19 cellular contexts compared by ENCODE assay signal in the genomic region with DNA sequence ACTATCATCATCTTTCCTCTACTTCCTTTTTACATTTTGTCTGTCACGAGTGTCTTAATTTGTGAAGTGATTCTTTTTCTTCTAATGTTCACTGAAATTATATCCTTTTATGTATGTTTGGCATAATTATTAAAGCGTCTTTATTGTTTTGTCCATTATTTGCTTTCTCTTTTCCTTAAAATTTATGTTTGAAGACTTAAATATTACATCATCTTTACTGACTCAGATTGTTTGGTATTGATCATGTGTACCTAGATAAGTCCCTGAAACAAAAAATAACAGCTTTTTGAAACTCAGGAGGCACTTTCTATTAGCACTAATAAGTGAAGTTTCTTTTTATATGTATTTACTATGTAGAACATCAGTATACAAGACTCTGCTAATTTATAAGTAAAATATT.
DNase-seq lines count a peak whose midpoint lies in the region; ATAC-seq, FAIRE-seq and TF ChIP-seq lines count a peak whose summit lies in the region.
"Had no signal": no experiment of that assay in that cellular context is flagged by ENCODE, and none has a peak within 500 bp of the region (broad histone marks: within the 10 kb centered on the region; RNA-seq: fewer than 3 reads in every experiment).

No MANE protein-coding gene starts in this region.

- FAIRE-seq in GM19239 (lab: Jason Lieb, UNC) (peak; percentile 79), bronchial epithelial cell (lab: Jason Lieb, UNC) (no peak), HepG2 (lab: Jason Lieb, UNC) (no peak)
- FAIRE-seq: A549, GM12878 had no signal

- WGBS in HepG2 (ENCODE audit: low lambda C conversion rate) = 95% methylated on average over 2 of the region's 2 CpGs

- in situ Hi-C loops in HepG2 (cut with HindIII; ENCODE audit: extremely low pct_ligation_motif_present, low pct_unique_long_range_greater_than_20kb) = no loop called here

- POLR2A ChIA-PET in HepG2 (lab: Yijun Ruan, JAX) = no interaction called here

- no peaks in the 10 kb centered on the region for H3K79me2 ChIP-seq in HepG2 (ENCODE audit: insufficient read depth, low read length)

- H3K4me2 ChIP-seq in HepG2 (ENCODE audit: low read depth, low read length) = no peak overlapping the region
- H3K4me2 ChIP-seq: A549 had no signal

- no peaks in the 10 kb centered on the region for H3K27me3 ChIP-seq in bronchial epithelial cell (ENCODE audit: control insufficient read depth, insufficient read depth, low read length)
- no peaks in the 10 kb centered on the region for H3K27me3 ChIP-seq in HepG2 (ENCODE audit: control insufficient read depth in 1 of 2, insufficient read depth in 2 of 2, low read length in 2 of 2)

- no peak for TF ChIP-seq RAD21 in HepG2 (CRISPR knock-in tag; IDR thresholded peaks at IDR 0.05)

- no TSS peak for BruUV-seq in HepG2 (replicated peaks; lab: Mats Ljungman, UMichigan)

- no peak overlapping the region for H3K9ac ChIP-seq in HepG2 (ENCODE audit: insufficient read depth, low read depth, low read length)

- TF ChIP-seq CTCF in bronchial epithelial cell (IDR thresholded peaks at IDR 0.05; ENCODE audit: insufficient read depth, low read length, severe bottlenecking) (no peak), HepG2 (CRISPR knock-in tag; IDR thresholded peaks at IDR 0.05) (no peak), foreskin fibroblast (IDR thresholded peaks at IDR 0.05; ENCODE audit: low read depth, low read length) (no peak)

- H3K36me3 ChIP-seq in bronchial epithelial cell (ENCODE audit: control insufficient read depth, insufficient read depth, low read length) (no peaks in the 10 kb centered on the region), HepG2 (replicated peaks in 1 of 2; ENCODE audit: control insufficient read depth in 1 of 2, insufficient read depth in 2 of 2, low read length in 2 of 2) (no peaks in the 10 kb centered on the region)

- H4K20me1 ChIP-seq in HepG2 (ENCODE audit: insufficient read depth, low read length) = no peaks in the 10 kb centered on the region

- CTCF ChIA-PET in HepG2 (lab: Yijun Ruan, JAX; ENCODE audit: low intra/inter-chr PET ratio, low total read pairs) = no interaction called here

- DNase-seq in GM19239 (ENCODE audit: insufficient read length, low spot score) (no peak), bronchial epithelial cell (ENCODE audit: low read depth) (peak; percentile 12), HepG2 (ENCODE audit: low spot score) (no peak), foreskin fibroblast (no peak)
- no peak for DNase-seq in NK-92 treated with Interleukin-12 subunit alpha and Interleukin-12 subunit beta, amount 100 ng/mL, for 24 hours (lab: John Stamatoyannopoulos, UW)
- DNase-seq: AML-193; Caco-2; CD4-positive, alpha-beta T cell; DMS153; DMS79 treated with DMSO at 0.1 percent for 48 hours; GOT3; H7; HFFc6 had no signal

- no peak for TF ChIP-seq POLR2A in HepG2 (IDR thresholded peaks at IDR 0.05; ENCODE audit: insufficient read depth in 1 of 2, low read depth in 2 of 2, low read length in 2 of 2)

- TF ChIP-seq EP300 in HepG2 (IDR thresholded peaks at IDR 0.05; ENCODE audit: low read depth in 2 of 2, low read length in 2 of 2) = no peak
- no peak for TF ChIP-seq EP300 in HepG2 (CRISPR knock-in tag; IDR thresholded peaks at IDR 0.05; ENCODE audit: borderline replicate concordance)

- no peak overlapping the region for H3K27ac ChIP-seq in HepG2 (ENCODE audit: extremely low read length, insufficient read depth, low read length)
- H3K27ac ChIP-seq: A549, C4-2B had no signal

- H2AFZ ChIP-seq in HepG2 (ENCODE audit: low read length) = no peak overlapping the region

- no peaks in the 10 kb centered on the region for H3K9me3 ChIP-seq in HepG2 (ENCODE audit: low read length)
- H3K9me3 ChIP-seq: A549, Caco-2 had no signal

- H3K4me3 ChIP-seq in bronchial epithelial cell (ENCODE audit: low read depth, low read length) (no peak overlapping the region), HepG2 (replicated peaks in 1 of 3; ENCODE audit: insufficient read depth in 1 of 3, low read depth in 2 of 3, low read length in 3 of 3) (no peak overlapping the region), foreskin fibroblast (ENCODE audit: low read depth in 1 of 2, low read length in 2 of 2) (no peak overlapping the region)
- H3K4me3 ChIP-seq: A549, GM12878 had no signal

- no peaks in the 10 kb centered on the region for H3K4me1 ChIP-seq in HepG2 (ENCODE audit: insufficient read depth, low read length)
- H3K4me1 ChIP-seq: Caco-2 had no signal

- ATAC-seq in HepG2 (no peak), GM19328 (IDR thresholded peaks at IDR 0.05; ENCODE audit: unreplicated experiment) (no peak), HG02588 (IDR thresholded peaks at IDR 0.05; ENCODE audit: unreplicated experiment) (no peak)
- ATAC-seq: A549, GM12878, HCT116 had no signal

- intact Hi-C loops in HepG2 (cut with micrococcal nuclease; ENCODE audit: unreplicated experiment) = no loop called here

TF ChIP-seq in HepG2, 621 proteins besides CTCF, POLR2A, EP300 and RAD21:
- TF ChIP-seq, protein P1, sequence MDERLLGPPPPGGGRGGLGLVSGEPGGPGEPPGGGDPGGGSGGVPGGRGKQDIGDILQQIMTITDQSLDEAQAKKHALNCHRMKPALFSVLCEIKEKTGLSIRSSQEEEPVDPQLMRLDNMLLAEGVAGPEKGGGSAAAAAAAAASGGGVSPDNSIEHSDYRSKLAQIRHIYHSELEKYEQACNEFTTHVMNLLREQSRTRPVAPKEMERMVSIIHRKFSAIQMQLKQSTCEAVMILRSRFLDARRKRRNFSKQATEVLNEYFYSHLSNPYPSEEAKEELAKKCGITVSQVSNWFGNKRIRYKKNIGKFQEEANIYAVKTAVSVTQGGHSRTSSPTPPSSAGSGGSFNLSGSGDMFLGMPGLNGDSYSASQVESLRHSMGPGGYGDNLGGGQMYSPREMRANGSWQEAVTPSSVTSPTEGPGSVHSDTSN (CRISPR knock-in tag; IDR thresholded peaks at IDR 0.05) = no peak
- TF ChIP-seq ATF7 (IDR thresholded peaks at IDR 0.05) (peak; percentile 63), ATF7 (CRISPR knock-in tag; IDR thresholded peaks at IDR 0.05) (no peak)
